In the genomic region with DNA sequence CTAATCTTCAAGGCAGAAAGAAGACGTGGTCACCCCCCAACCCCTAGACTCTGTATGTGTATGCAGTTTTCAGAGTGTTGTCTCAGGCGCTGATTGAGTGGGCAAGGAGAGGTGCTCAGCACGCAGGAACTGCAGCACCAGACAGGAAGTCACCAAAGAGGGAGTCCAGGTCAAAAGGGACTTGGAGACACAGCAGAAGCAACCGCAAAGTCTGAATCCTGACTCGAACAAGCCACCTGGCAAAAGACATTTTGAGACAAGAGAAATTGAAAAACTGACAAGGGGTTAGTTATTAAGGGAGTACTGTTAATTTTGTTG, we compare ENCODE assay signal across 1 cellular context.
TF ChIP-seq lines count a peak whose summit lies in the region.

No MANE protein-coding gene starts in this region.

TF ChIP-seq in GM12878, 131 proteins besides CTCF, POLR2A, EP300 and RAD21 (continued from another document):
- TF ChIP-seq, protein P1, sequence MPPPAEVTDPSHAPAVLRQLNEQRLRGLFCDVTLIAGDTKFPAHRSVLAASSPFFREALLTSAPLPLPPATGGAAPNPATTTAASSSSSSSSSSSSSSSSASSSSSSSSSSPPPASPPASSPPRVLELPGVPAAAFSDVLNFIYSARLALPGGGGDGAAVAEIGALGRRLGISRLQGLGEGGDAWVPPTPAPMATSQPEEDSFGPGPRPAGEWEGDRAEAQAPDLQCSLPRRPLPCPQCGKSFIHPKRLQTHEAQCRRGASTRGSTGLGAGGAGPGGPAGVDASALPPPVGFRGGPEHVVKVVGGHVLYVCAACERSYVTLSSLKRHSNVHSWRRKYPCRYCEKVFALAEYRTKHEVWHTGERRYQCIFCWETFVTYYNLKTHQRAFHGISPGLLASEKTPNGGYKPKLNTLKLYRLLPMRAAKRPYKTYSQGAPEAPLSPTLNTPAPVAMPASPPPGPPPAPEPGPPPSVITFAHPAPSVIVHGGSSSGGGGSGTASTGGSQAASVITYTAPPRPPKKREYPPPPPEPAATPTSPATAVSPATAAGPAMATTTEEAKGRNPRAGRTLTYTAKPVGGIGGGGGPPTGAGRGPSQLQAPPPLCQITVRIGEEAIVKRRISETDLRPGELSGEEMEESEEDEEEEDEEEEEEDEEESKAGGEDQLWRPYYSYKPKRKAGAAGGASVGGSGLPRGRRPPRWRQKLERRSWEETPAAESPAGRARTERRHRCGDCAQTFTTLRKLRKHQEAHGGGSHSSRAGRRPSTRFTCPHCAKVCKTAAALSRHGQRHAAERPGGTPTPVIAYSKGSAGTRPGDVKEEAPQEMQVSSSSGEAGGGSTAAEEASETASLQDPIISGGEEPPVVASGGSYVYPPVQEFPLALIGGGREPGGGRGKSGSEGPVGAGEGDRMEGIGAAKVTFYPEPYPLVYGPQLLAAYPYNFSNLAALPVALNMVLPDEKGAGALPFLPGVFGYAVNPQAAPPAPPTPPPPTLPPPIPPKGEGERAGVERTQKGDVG (CRISPR knock-in tag; IDR thresholded peaks at IDR 0.05), result no peak
- TF ChIP-seq, protein P2, sequence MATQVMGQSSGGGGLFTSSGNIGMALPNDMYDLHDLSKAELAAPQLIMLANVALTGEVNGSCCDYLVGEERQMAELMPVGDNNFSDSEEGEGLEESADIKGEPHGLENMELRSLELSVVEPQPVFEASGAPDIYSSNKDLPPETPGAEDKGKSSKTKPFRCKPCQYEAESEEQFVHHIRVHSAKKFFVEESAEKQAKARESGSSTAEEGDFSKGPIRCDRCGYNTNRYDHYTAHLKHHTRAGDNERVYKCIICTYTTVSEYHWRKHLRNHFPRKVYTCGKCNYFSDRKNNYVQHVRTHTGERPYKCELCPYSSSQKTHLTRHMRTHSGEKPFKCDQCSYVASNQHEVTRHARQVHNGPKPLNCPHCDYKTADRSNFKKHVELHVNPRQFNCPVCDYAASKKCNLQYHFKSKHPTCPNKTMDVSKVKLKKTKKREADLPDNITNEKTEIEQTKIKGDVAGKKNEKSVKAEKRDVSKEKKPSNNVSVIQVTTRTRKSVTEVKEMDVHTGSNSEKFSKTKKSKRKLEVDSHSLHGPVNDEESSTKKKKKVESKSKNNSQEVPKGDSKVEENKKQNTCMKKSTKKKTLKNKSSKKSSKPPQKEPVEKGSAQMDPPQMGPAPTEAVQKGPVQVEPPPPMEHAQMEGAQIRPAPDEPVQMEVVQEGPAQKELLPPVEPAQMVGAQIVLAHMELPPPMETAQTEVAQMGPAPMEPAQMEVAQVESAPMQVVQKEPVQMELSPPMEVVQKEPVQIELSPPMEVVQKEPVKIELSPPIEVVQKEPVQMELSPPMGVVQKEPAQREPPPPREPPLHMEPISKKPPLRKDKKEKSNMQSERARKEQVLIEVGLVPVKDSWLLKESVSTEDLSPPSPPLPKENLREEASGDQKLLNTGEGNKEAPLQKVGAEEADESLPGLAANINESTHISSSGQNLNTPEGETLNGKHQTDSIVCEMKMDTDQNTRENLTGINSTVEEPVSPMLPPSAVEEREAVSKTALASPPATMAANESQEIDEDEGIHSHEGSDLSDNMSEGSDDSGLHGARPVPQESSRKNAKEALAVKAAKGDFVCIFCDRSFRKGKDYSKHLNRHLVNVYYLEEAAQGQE (IDR thresholded peaks at IDR 0.05; ENCODE audit: low read depth, low read length), result no peak
- TF ChIP-seq, protein P3, sequence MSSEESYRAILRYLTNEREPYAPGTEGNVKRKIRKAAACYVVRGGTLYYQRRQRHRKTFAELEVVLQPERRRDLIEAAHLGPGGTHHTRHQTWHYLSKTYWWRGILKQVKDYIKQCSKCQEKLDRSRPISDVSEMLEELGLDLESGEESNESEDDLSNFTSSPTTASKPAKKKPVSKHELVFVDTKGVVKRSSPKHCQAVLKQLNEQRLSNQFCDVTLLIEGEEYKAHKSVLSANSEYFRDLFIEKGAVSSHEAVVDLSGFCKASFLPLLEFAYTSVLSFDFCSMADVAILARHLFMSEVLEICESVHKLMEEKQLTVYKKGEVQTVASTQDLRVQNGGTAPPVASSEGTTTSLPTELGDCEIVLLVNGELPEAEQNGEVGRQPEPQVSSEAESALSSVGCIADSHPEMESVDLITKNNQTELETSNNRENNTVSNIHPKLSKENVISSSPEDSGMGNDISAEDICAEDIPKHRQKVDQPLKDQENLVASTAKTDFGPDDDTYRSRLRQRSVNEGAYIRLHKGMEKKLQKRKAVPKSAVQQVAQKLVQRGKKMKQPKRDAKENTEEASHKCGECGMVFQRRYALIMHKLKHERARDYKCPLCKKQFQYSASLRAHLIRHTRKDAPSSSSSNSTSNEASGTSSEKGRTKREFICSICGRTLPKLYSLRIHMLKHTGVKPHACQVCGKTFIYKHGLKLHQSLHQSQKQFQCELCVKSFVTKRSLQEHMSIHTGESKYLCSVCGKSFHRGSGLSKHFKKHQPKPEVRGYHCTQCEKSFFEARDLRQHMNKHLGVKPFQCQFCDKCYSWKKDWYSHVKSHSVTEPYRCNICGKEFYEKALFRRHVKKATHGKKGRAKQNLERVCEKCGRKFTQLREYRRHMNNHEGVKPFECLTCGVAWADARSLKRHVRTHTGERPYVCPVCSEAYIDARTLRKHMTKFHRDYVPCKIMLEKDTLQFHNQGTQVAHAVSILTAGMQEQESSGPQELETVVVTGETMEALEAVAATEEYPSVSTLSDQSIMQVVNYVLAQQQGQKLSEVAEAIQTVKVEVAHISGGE (CRISPR knock-in tag; IDR thresholded peaks at IDR 0.05), result no peak
- TF ChIP-seq YBX1 (IDR thresholded peaks at IDR 0.05) (no peak), BCL11A (IDR thresholded peaks at IDR 0.05; ENCODE audit: low read depth, low read length) (no peak), CBX5 (IDR thresholded peaks at IDR 0.05; ENCODE audit: low read depth) (no peak), NRF1 (conservative IDR thresholded peaks at IDR 0.05; ENCODE audit: low read depth, low read length) (no peak), YY1 (IDR thresholded peaks at IDR 0.05; ENCODE audit: low read depth, low read length) (no peak), ZBED1 (IDR thresholded peaks at IDR 0.05; ENCODE audit: borderline replicate concordance) (no peak)
